ENCODE assay signal across 8 cellular contexts in genomic region chr3:58333206-58334012, GRCh38. TPM values are rescaled to one million over a fixed set of nuclear protein-coding genes. Genes with fewer than 3 reads are reported as not detected.
A peak's percentile ranks its signal among the peaks of the same experiment; 100 is the strongest.
DNase-seq lines count a peak whose midpoint lies in the region; ATAC-seq lines count a peak whose summit lies in the region.

No MANE protein-coding gene starts in this region.

- H3K9me3 Mint-ChIP-seq in CD8-positive, alpha-beta memory T cell: no peaks in the 10 kb centered on the region

- H3K4me3 ChIP-seq in CD8-positive, alpha-beta memory T cell (ENCODE audit: low read length): peak overlapping the region; percentile 76

- peaks cover 34 to 50% (median 45%) of the 10 kb centered on the region in 3 donors for H3K4me1 Mint-ChIP-seq in CD8-positive, alpha-beta memory T cell
- peaks cover 25% of the 10 kb centered on the region for H3K4me1 Mint-ChIP-seq in T-helper 17 cell

- H3K36me3 ChIP-seq in CD8-positive, alpha-beta memory T cell (ENCODE audit: insufficient read depth, low read length): no peaks in the 10 kb centered on the region

- H3K27me3 ChIP-seq in CD8-positive, alpha-beta memory T cell (ENCODE audit: insufficient read depth, low read length, poor library complexity, severe bottlenecking): no peaks in the 10 kb centered on the region
- H3K27me3 ChIP-seq in layer of hippocampus (ENCODE audit: control insufficient read depth, insufficient read depth, low read length): no peaks in the 10 kb centered on the region

- H3K27me3 Mint-ChIP-seq in CD8-positive, alpha-beta memory T cell: no peaks in the 10 kb centered on the region
- no peaks in the 10 kb centered on the region for H3K27me3 Mint-ChIP-seq in T-helper 17 cell

- H3K27ac Mint-ChIP-seq in CD8-positive, alpha-beta memory T cell: peak overlapping the region; percentile 55 to 97 (median 95)
- H3K27ac Mint-ChIP-seq in T-helper 17 cell: peak overlapping the region; percentile 85

- H3K27ac ChIP-seq in CD8-positive, alpha-beta memory T cell (ENCODE audit: low read depth, low read length): peak overlapping the region; percentile 3
- peak overlapping the region; percentile 94 for H3K27ac ChIP-seq in layer of hippocampus (ENCODE audit: low read depth, low read length)

- ATAC-seq in GM19452 (IDR thresholded peaks at IDR 0.05; ENCODE audit: unreplicated experiment) (peak; percentile 31), HG03521 (IDR thresholded peaks at IDR 0.05; ENCODE audit: unreplicated experiment) (peak; percentile 28), T-helper 17 cell (peak; percentile 44)

- peak in 3 of 5 donors; percentile 1 to 23 (median 2) for DNase-seq in CD8-positive, alpha-beta memory T cell
- DNase-seq in T-helper 17 cell (no peak), cerebellar cortex (ENCODE audit: low spot score) (peak; percentile 53), NCI-H1436 (lab: John Stamatoyannopoulos, UW) (no peak)
- peak; percentile 36 for DNase-seq in stimulated activated CD4-positive, alpha-beta T cell treated with anti-CD3 and anti-CD28 coated beads, Interleukin-4, amount 100 ng/mL, for 24 hours

- H3K4me3 Mint-ChIP-seq in CD8-positive, alpha-beta memory T cell: peak overlapping the region; percentile 95 to 100 (median 100)
- H3K4me3 Mint-ChIP-seq in T-helper 17 cell: peak overlapping the region; percentile 98

- no peaks in the 10 kb centered on the region for H3K9me3 ChIP-seq in CD8-positive, alpha-beta memory T cell (ENCODE audit: low read length)
- no peaks in the 10 kb centered on the region for H3K9me3 ChIP-seq in T-helper 17 cell (ENCODE audit: control insufficient read depth, low read length, poor library complexity, severe bottlenecking)

- H3K36me3 Mint-ChIP-seq in CD8-positive, alpha-beta memory T cell: peaks cover 0 to 5% (median 0%) of the 10 kb centered on the region in 3 donors
- no peaks in the 10 kb centered on the region for H3K36me3 Mint-ChIP-seq in T-helper 17 cell (ENCODE audit: low read depth)

- CTCF ChIA-PET in CD8-positive, alpha-beta memory T cell (lab: Charles Lee): interaction anchor here (0.7 to 2.1 kb wide), 6 partner anchors 12 to 159 kb away, joined by 3 to 17 read pairs (median 4); partner anchors contain the start of genes HTD2, KCTD6, PDHB and RPP14

- POLR2A ChIA-PET in CD8-positive, alpha-beta memory T cell (lab: Charles Lee): interaction anchor here (0.5 to 2.3 kb wide), 5 partner anchors 27 to 158 kb away, joined by 3 to 9 read pairs (median 3); partner anchors contain the start of genes HTD2 and KCTD6

- H3K4me1 ChIP-seq in CD8-positive, alpha-beta memory T cell (ENCODE audit: insufficient read depth, low read length): peaks cover 16% of the 10 kb centered on the region

RNA-seq across cellular contexts. Expression of gene PXK, which starts 0.7 kb away (rescaled TPM):
- total RNA-seq in CD8-positive, alpha-beta memory T cell: 10 to 100 TPM; 24.8 to 27.2 TPM
- polyA plus RNA-seq in CD8-positive, alpha-beta memory T cell: 27.8 TPM
- total RNA-seq in T-helper 17 cell: 10 to 100 TPM; 20.1 to 23.1 TPM

RNA-seq across cellular contexts. Expression of gene HTD2, which starts 27.1 kb away (rescaled TPM):
- 10 to 100 TPM; 12.4 to 14.6 TPM for total RNA-seq in CD8-positive, alpha-beta memory T cell
- polyA plus RNA-seq in CD8-positive, alpha-beta memory T cell: 29.6 TPM
- 1 to 10 TPM; 6.9 to 7.3 TPM for total RNA-seq in T-helper 17 cell

RNA-seq across cellular contexts. Expression of gene RPP14, which starts 27.4 kb away (rescaled TPM):
- 10 to 100 TPM; 22.7 to 24.5 TPM for total RNA-seq in CD8-positive, alpha-beta memory T cell
- polyA plus RNA-seq in CD8-positive, alpha-beta memory T cell: 6.3 TPM
- 10 to 100 TPM; 16.4 to 19.4 TPM for total RNA-seq in T-helper 17 cell

Comparison
In these comparisons a context has a peak if more than half of its experiments do, and no peak if none do; other contexts are left out.
1. DNase-seq: peak in CD8-positive, alpha-beta memory T cell (3 of 5), cerebellar cortex (single experiment) and stimulated activated CD4-positive, alpha-beta T cell treated with anti-CD3 and anti-CD28 coated beads, Interleukin-4, amount 100 ng/mL, for 24 hours (single experiment); none in T-helper 17 cell (0 of 3) and NCI-H1436 (single experiment).
2. Peak in every context shown above with its lines, with median percentiles within 50 percentile points of each other: ATAC-seq.